29 cellular contexts compared by ENCODE assay signal in genomic region chr7:29639386-29639785, GRCh38.
"Had no signal": no experiment of that assay in that cellular context is flagged by ENCODE, and none has a peak within 500 bp of the region (broad histone marks: within the 10 kb centered on the region; RNA-seq: fewer than 3 reads in every experiment).

No MANE protein-coding gene starts in this region.

- DNase-seq: activated CD4-positive, alpha-beta memory T cell treated with anti-CD3 and anti-CD28 coated beads, Interleukin-2, amount 10 ng/mL, durations not matched to agents 7 days and 5 days; activated CD4-positive, alpha-beta T cell treated with anti-CD3 and anti-CD28 coated beads for 36 hours; activated CD4-positive, alpha-beta T cell treated with anti-CD3 and anti-CD28 coated beads, Interleukin-2, amount 10 ng/mL, durations not matched to agents 24 days and 14 days; activated CD4-positive, alpha-beta T cell treated with anti-CD3 and anti-CD28 coated beads, Interleukin-2, amount 50 U/mL, for 4 hours; activated CD4-positive, CD25-positive, alpha-beta regulatory T cell; activated CD4-positive, CD25-positive, alpha-beta regulatory T cell treated with anti-CD3 and anti-CD28 coated beads, Interleukin-2, amount 50 U/mL, for 72 hours; activated CD8-positive, alpha-beta memory T cell treated with anti-CD3 and anti-CD28 coated beads, Interleukin-2, amount 50 U/mL, for 48 hours; activated gamma-delta T cell; activated naive CD4-positive, alpha-beta T cell; activated naive CD4-positive, alpha-beta T cell treated with anti-CD3 and anti-CD28 coated beads, Interleukin-2, amount 10 ng/mL, durations not matched to agents 7 days and 5 days; activated naive CD8-positive, alpha-beta T cell treated with anti-CD3 and anti-CD28 coated beads, Interleukin-2, amount 10 ng/mL, durations not matched to agents 7 days and 5 days; activated T-cell treated with anti-CD3 and anti-CD28 coated beads for 4 hours; activated T-cell treated with anti-CD3 and anti-CD28 coated beads, Interleukin-2, amount 50 U/mL, for 24 hours; activated T-cell treated with anti-CD3 and anti-CD28 coated beads, Interleukin-2, amount 50 U/mL, for 72 hours; central memory CD4-positive, alpha-beta T cell; cerebellar nuclear complex; colonic mucosa; effector CD8-positive, alpha-beta T cell; foreskin keratinocyte; gastrocnemius medialis; glutamatergic neuron; heart left ventricle; T-helper 17 cell had no signal

- H3K4me3 ChIP-seq: ascending aorta, breast epithelium, cardiac muscle cell, colonic mucosa, gastrocnemius medialis, heart left ventricle had no signal

- ATAC-seq: activated CD4-positive, alpha-beta T cell treated with anti-CD3 and anti-CD28 coated beads for 36 hours; activated naive CD4-positive, alpha-beta T cell treated with anti-CD3 and anti-CD28 coated beads, Interleukin-2, amount 50 U/mL, for 72 hours; activated T-cell treated with anti-CD3 and anti-CD28 coated beads, Interleukin-2, amount 50 U/mL, for 72 hours; esophagus mucosa; gastrocnemius medialis; heart left ventricle; T-helper 17 cell had no signal

- H3K4me1 ChIP-seq: ascending aorta, breast epithelium, foreskin keratinocyte, gastrocnemius medialis, heart left ventricle had no signal

- H3K27me3 ChIP-seq: ascending aorta, breast epithelium, cardiac muscle cell, colonic mucosa, foreskin keratinocyte, gastrocnemius medialis, heart left ventricle had no signal

- H3K9me3 ChIP-seq: ascending aorta, breast epithelium, colonic mucosa, gastrocnemius medialis, heart left ventricle had no signal

- H3K27ac ChIP-seq: ascending aorta, breast epithelium, colonic mucosa, foreskin keratinocyte, gastrocnemius medialis, heart left ventricle had no signal

- FAIRE-seq: endometrium had no signal

- H3K36me3 ChIP-seq: ascending aorta, breast epithelium, cardiac muscle cell, colonic mucosa, gastrocnemius medialis had no signal
